24 cellular contexts compared by ENCODE assay signal in the genomic region with DNA sequence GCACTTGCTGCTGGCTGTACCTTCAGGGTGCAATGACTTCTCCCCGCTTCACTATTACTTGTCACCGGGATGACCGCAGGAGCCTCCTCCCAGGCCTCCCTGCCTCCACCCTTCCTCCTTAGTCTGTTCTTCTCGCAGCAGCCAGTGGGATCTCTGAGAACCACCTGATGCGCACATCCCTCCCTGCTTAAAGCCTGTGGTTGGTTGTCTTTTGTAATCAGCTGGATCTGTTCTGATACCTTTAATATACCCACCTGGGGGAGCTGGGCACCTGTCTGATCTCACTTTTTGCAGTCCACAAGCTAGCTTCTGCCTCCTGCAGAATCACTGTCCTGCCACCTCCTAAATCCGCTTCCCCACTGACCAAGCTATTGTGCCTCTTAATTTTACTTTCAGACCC. TPM values are rescaled to one million over a fixed set of nuclear protein-coding genes. Genes with fewer than 3 reads are reported as not detected.
A peak's percentile ranks its signal among the peaks of the same experiment; 100 is the strongest.
DNase-seq lines count a peak whose midpoint lies in the region; ATAC-seq and TF ChIP-seq lines count a peak whose summit lies in the region.
"Had no signal": no experiment of that assay in that cellular context is flagged by ENCODE, and none has a peak within 500 bp of the region (broad histone marks: within the 10 kb centered on the region; RNA-seq: fewer than 3 reads in every experiment).

No MANE protein-coding gene starts in this region.

- POLR2A ChIA-PET in CD8-positive, alpha-beta memory T cell (lab: Charles Lee): no interaction called here
- POLR2A ChIA-PET in Panc1 (lab: Charles Lee): no interaction called here

- H3K27ac ChIP-seq in BLaER1 treated with 17β-estradiol and CSF1 and Interleukin-3, amounts not matched to agents 10 nM and 100 nM: peak overlapping the region in 6 of 11 experiments; percentile 13 to 67 (median 47); a peak in 9 of 22 replicates
- no peak overlapping the region for H3K27ac ChIP-seq in CD8-positive, alpha-beta memory T cell (ENCODE audit: low read depth, low read length)
- H3K27ac ChIP-seq in Panc1 (ENCODE audit: low read length): peak overlapping the region; percentile 55
- H3K27ac ChIP-seq: C4-2B, left ventricle myocardium inferior, SK-N-MC had no signal

- peaks cover 0 to 36% (median 19%) of the 10 kb centered on the region in 11 experiments; a peak in 14 of 22 replicates for H3K27me3 ChIP-seq in BLaER1 treated with 17β-estradiol and CSF1 and Interleukin-3, amounts not matched to agents 10 nM and 100 nM
- H3K27me3 ChIP-seq in CD8-positive, alpha-beta memory T cell (ENCODE audit: insufficient read depth, low read length, poor library complexity, severe bottlenecking): no peaks in the 10 kb centered on the region
- H3K27me3 ChIP-seq in Panc1 (ENCODE audit: control insufficient read depth, insufficient read depth, low read length): no peaks in the 10 kb centered on the region

- TF ChIP-seq CTCF in Panc1 (IDR thresholded peaks at IDR 0.05) (no peak), natural killer cell (IDR thresholded peaks at IDR 0.05) (no peak)

- peak overlapping the region in 2 of 8 donors; percentile 12 to 15 for H3K27ac Mint-ChIP-seq in CD8-positive, alpha-beta memory T cell
- H3K27ac Mint-ChIP-seq in natural killer cell: peak overlapping the region in 1 of 2 donors; percentile 17
- H3K27ac Mint-ChIP-seq: activated T-helper 2 cell treated with anti-CD3 and anti-CD28 coated beads, Interferon-gamma antibody, Interleukin-2, Interleukin-4, amounts not matched to agents 10 μg/mL and 5 μg/mL and 100 μg/mL, durations not matched to agents 14 hours and 24 hours and 36 hours; GM23338 had no signal

- no peak for DNase-seq in CD8-positive, alpha-beta memory T cell
- DNase-seq in Panc1 (ENCODE audit: low read depth, low spot score): no peak
- no peak for DNase-seq in natural killer cell
- DNase-seq in DMS 273 treated with DMSO at 0.1 percent for 48 hours (lab: John Stamatoyannopoulos, UW): no peak
- no peak for DNase-seq in head of caudate nucleus
- DNase-seq: activated CD4-positive, CD25-positive, alpha-beta regulatory T cell treated with anti-CD3 and anti-CD28 coated beads, Interleukin-2, amount 50 U/mL, for 72 hours; cortex of kidney; foreskin fibroblast; left ventricle myocardium inferior; NCI-H1105; NCI-H187; NCI-H2171; NCI-H510A; stimulated activated CD4-positive, alpha-beta T cell treated with anti-CD3 and anti-CD28 coated beads, Interleukin-4, amount 100 ng/mL, for 4 hours; trophoblast cell had no signal

- H3K4me1 ChIP-seq in BLaER1 treated with 17β-estradiol and CSF1 and Interleukin-3, amounts not matched to agents 10 nM and 100 nM: peaks cover 99 to 100% (median 100%) of the 10 kb centered on the region in 10 experiments
- peaks cover 91% of the 10 kb centered on the region for H3K4me1 ChIP-seq in CD8-positive, alpha-beta memory T cell (ENCODE audit: insufficient read depth, low read length)
- peaks cover 71% of the 10 kb centered on the region for H3K4me1 ChIP-seq in Panc1 (ENCODE audit: control insufficient read depth, insufficient read depth, low read length)
- H3K4me1 ChIP-seq: left ventricle myocardium inferior had no signal

- peak overlapping the region; percentile 86 to 97 (median 91) for H3K4me2 ChIP-seq in BLaER1 treated with 17β-estradiol and CSF1 and Interleukin-3, amounts not matched to agents 10 nM and 100 nM
- H3K4me2 ChIP-seq: GM23338 had no signal

- in situ Hi-C loops in Panc1 (cut with HindIII; ENCODE audit: low pct_unique_long_range_greater_than_20kb, low sequenced_read_pairs): no loop called here

- H3K4me1 Mint-ChIP-seq in CD8-positive, alpha-beta memory T cell: peaks cover 53 to 88% (median 74%) of the 10 kb centered on the region in 3 donors
- peaks cover 57 to 85% of the 10 kb centered on the region in 2 donors for H3K4me1 Mint-ChIP-seq in natural killer cell

- H3K27me3 Mint-ChIP-seq in CD8-positive, alpha-beta memory T cell: peaks cover 8 to 15% of the 10 kb centered on the region in 2 donors
- peaks cover 70 to 75% of the 10 kb centered on the region in 2 donors for H3K27me3 Mint-ChIP-seq in natural killer cell (ENCODE audit: low read depth in 2 of 2)

- intact Hi-C loops in Panc1 (cut with micrococcal nuclease; ENCODE audit: unreplicated experiment) (no loop called here), natural killer cell (cut with micrococcal nuclease) (no loop called here), head of caudate nucleus (cut with DNase I) (no loop called here)

- CTCF ChIA-PET in CD8-positive, alpha-beta memory T cell (lab: Charles Lee): no interaction called here
- CTCF ChIA-PET in Panc1 (lab: Charles Lee): interaction anchor here (0.5 kb wide), 1 partner anchor 10 kb away, joined by 3 read pairs; no protein-coding TSS in a partner anchor

- no peaks in the 10 kb centered on the region for H3K9me3 Mint-ChIP-seq in CD8-positive, alpha-beta memory T cell
- no peaks in the 10 kb centered on the region for H3K9me3 Mint-ChIP-seq in natural killer cell
- H3K9me3 Mint-ChIP-seq: activated T-helper 2 cell treated with anti-CD3 and anti-CD28 coated beads, Interferon-gamma antibody, Interleukin-2, Interleukin-4, amounts not matched to agents 10 μg/mL and 5 μg/mL and 100 μg/mL, durations not matched to agents 14 hours and 24 hours and 36 hours; GM23338; IgD-negative memory B cell had no signal

- H3K4me3 ChIP-seq in BLaER1 treated with 17β-estradiol and CSF1 and Interleukin-3, amounts not matched to agents 10 nM and 100 nM: peak overlapping the region in 1 of 10 experiments; percentile 12; a peak in 1 of 20 replicates
- H3K4me3 ChIP-seq in CD8-positive, alpha-beta memory T cell (ENCODE audit: low read length): no peak overlapping the region
- H3K4me3 ChIP-seq in Panc1 (ENCODE audit: low read depth in 2 of 2, low read length in 2 of 2): no peak overlapping the region
- H3K4me3 ChIP-seq: GM23338, left ventricle myocardium inferior had no signal

- BruUV-seq in Panc1 (replicated peaks; lab: Mats Ljungman, UMichigan): no TSS peak

- no peaks in the 10 kb centered on the region for H3K36me3 Mint-ChIP-seq in CD8-positive, alpha-beta memory T cell
- H3K36me3 Mint-ChIP-seq in natural killer cell: no peaks in the 10 kb centered on the region
- H3K36me3 Mint-ChIP-seq: IgD-negative memory B cell had no signal

- peak overlapping the region in 4 of 11 experiments; percentile 3 to 50 (median 40); a peak in 8 of 22 replicates for H3K9ac ChIP-seq in BLaER1 treated with 17β-estradiol and CSF1 and Interleukin-3, amounts not matched to agents 10 nM and 100 nM

- peaks cover 0 to 27% (median 0%) of the 10 kb centered on the region in 11 experiments; a peak in 5 of 22 replicates for H4K20me1 ChIP-seq in BLaER1 treated with 17β-estradiol and CSF1 and Interleukin-3, amounts not matched to agents 10 nM and 100 nM

- ATAC-seq in Panc1 (no peak), natural killer cell (no peak), GM18519 (IDR thresholded peaks at IDR 0.05; ENCODE audit: low FRiP score, unreplicated experiment) (no peak)
- ATAC-seq: esophagus mucosa, GM23338 had no signal

- H3K4me3 Mint-ChIP-seq in CD8-positive, alpha-beta memory T cell: peak overlapping the region in 5 of 7 donors; percentile 55 to 84 (median 76)
- H3K4me3 Mint-ChIP-seq in natural killer cell: peak overlapping the region; percentile 63
- H3K4me3 Mint-ChIP-seq: GM23338 had no signal

- H3K36me3 ChIP-seq in BLaER1 treated with 17β-estradiol and CSF1 and Interleukin-3, amounts not matched to agents 10 nM and 100 nM: no peaks in the 10 kb centered on the region
- H3K36me3 ChIP-seq in CD8-positive, alpha-beta memory T cell (ENCODE audit: insufficient read depth, low read length): no peaks in the 10 kb centered on the region
- H3K36me3 ChIP-seq in Panc1 (ENCODE audit: control insufficient read depth, insufficient read depth, low read length): no peaks in the 10 kb centered on the region
- H3K36me3 ChIP-seq: left ventricle myocardium inferior had no signal

- no peaks in the 10 kb centered on the region for H3K9me3 ChIP-seq in BLaER1 treated with 17β-estradiol and CSF1 and Interleukin-3, amounts not matched to agents 10 nM and 100 nM (replicated peaks in 1 of 11)
- no peaks in the 10 kb centered on the region for H3K9me3 ChIP-seq in CD8-positive, alpha-beta memory T cell (ENCODE audit: low read length)
- no peaks in the 10 kb centered on the region for H3K9me3 ChIP-seq in Panc1 (ENCODE audit: control insufficient read depth, insufficient read depth, low read depth, low read length)
- H3K9me3 ChIP-seq: left ventricle myocardium inferior had no signal

RNA-seq across cellular contexts. Expression of a gene that starts 34.6 kb away (rescaled TPM):
- total RNA-seq in CD8-positive, alpha-beta memory T cell: under 1 TPM; 0.35 to 0.39 TPM
- 1.2 TPM for polyA plus RNA-seq in CD8-positive, alpha-beta memory T cell
- total RNA-seq in Panc1 (2021; ENCODE audit: unreplicated experiment) (85.4 TPM), natural killer cell (1 to 10 TPM in 2 of 3 donors, under 1 TPM in 1; 0.93 to 1.8 (median 1.2) TPM)
- 137 TPM for polyA plus RNA-seq in Panc1 (2012; ENCODE audit: insufficient read length)
- total RNA-seq: osteocyte had no signal

Comparison
In these comparisons a context has a peak if more than half of its experiments do, and no peak if none do; other contexts are left out.
1. RNA of a gene that starts 34.6 kb away (total RNA-seq): 85.4 TPM in Panc1 (single experiment); 0.93 to 1.8 TPM in natural killer cell and 0.35 to 0.39 TPM in CD8-positive, alpha-beta memory T cell; every median in the first group is over 10 times any median in the second.